Comparison of ENCODE assay signal across 1 cellular context in the genomic region with DNA sequence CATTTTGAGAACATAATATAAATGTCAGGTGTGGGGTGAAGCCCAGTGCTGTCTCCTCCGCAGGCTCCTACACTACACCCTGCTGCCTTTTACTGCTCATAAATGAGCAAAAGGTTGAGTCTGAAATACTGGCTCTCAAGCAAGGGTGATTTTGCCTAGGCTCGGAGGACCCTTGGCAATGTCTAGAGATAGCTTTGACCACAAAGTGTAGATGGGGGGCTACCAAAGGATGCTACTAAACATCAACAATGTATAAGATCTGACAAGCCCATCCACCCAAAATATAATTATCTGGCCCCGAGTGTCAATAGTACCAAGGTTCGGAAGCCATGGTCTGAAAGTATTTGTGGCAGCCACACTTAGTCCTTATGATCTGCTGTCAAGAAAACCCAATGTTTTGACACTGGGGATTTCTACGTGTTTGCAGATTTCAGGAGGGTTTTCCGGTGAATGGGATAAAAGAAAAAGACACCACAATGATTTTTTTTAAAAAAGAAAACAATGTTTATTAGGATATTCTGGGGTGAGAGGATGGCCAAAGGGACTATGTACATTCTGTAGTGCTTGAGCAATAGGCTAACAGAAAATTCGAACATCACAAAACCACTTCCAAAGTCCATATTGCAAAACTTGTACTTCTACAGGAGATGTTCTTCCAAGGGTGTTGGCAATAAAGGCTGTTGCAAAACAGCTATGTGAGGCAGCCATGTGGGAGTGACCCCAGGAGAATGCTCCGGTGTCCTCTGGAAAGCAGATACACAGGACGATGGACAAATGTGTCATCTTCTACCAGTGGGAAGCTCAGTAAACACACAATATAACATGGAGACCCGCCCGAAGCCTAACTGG.
TF ChIP-seq lines count a peak whose summit lies in the region.

No MANE protein-coding gene starts in this region.

TF ChIP-seq in HepG2, 621 proteins besides CTCF, POLR2A, EP300 and RAD21 (continued from another document and continues in another):
- TF ChIP-seq DMAP1 (CRISPR knock-in tag; IDR thresholded peaks at IDR 0.05) (peak; percentile 58; the same call in 1 of the 2 replicates), JUN (CRISPR knock-in tag; IDR thresholded peaks at IDR 0.05) (no peak), ADNP (CRISPR knock-in tag; IDR thresholded peaks at IDR 0.05) (no peak), ZNF331 (CRISPR knock-in tag; IDR thresholded peaks at IDR 0.05) (peak; percentile 98), SP140L (CRISPR knock-in tag; IDR thresholded peaks at IDR 0.05; ENCODE audit: borderline replicate concordance) (peak; percentile 98), PAWR (CRISPR knock-in tag; IDR thresholded peaks at IDR 0.05; ENCODE audit: borderline replicate concordance) (no peak), ARNTL (CRISPR knock-in tag; IDR thresholded peaks at IDR 0.05) (0 out of 2 replicates have a peak, but pooled peaks have one; percentile 50), AGO1 (IDR thresholded peaks at IDR 0.05; ENCODE audit: low read depth, low read length, poor library complexity, severe bottlenecking) (no peak), PHF20 (CRISPR knock-in tag; IDR thresholded peaks at IDR 0.05) (no peak), RFXAP (CRISPR knock-in tag; IDR thresholded peaks at IDR 0.05; ENCODE audit: borderline replicate concordance) (no peak), ZMYM4 (CRISPR knock-in tag; IDR thresholded peaks at IDR 0.05) (peak; percentile 94), RBFOX2 (IDR thresholded peaks at IDR 0.05; ENCODE audit: low read depth, low read length) (no peak), ZNF776 (CRISPR knock-in tag; IDR thresholded peaks at IDR 0.05) (no peak), KLF9 (CRISPR knock-in tag; IDR thresholded peaks at IDR 0.05; ENCODE audit: low read depth) (no peak), TCF7 (IDR thresholded peaks at IDR 0.05; ENCODE audit: low read depth) (peak; percentile 84), ZNF468 (CRISPR knock-in tag; IDR thresholded peaks at IDR 0.05) (no peak), HMG20A (CRISPR knock-in tag; IDR thresholded peaks at IDR 0.05; ENCODE audit: borderline replicate concordance) (peak; percentile 98), TBX2 (CRISPR knock-in tag; IDR thresholded peaks at IDR 0.05; ENCODE audit: borderline replicate concordance) (peak; percentile 91), ETV6 (CRISPR knock-in tag; conservative IDR thresholded peaks at IDR 0.05) (0 out of 2 replicates have a peak, but pooled peaks have one; percentile 40), MAFK (conservative IDR thresholded peaks at IDR 0.05 in 1 of 2, IDR thresholded peaks at IDR 0.05 in 1 of 2; ENCODE audit: low read length in 2 of 2) (no peak), SIN3B (IDR thresholded peaks at IDR 0.05; ENCODE audit: low read length) (no peak), NR2F6 (IDR thresholded peaks at IDR 0.05) (peak; percentile 74), NR2F6 (CRISPR knock-in tag; IDR thresholded peaks at IDR 0.05) (peak; percentile 81), CAMTA2 (CRISPR knock-in tag; IDR thresholded peaks at IDR 0.05; ENCODE audit: borderline replicate concordance) (no peak), ZNF562 (CRISPR knock-in tag; IDR thresholded peaks at IDR 0.05; ENCODE audit: borderline replicate concordance) (no peak), SP4 (CRISPR knock-in tag; IDR thresholded peaks at IDR 0.05) (peak; percentile 34; the same call in 1 of the 2 replicates), ZSCAN21 (CRISPR knock-in tag; IDR thresholded peaks at IDR 0.05; ENCODE audit: borderline replicate concordance) (peak; percentile 34; the same call in 1 of the 2 replicates), NRL (CRISPR knock-in tag; IDR thresholded peaks at IDR 0.05; ENCODE audit: borderline replicate concordance) (no peak), ZNF577 (CRISPR knock-in tag; IDR thresholded peaks at IDR 0.05; ENCODE audit: borderline replicate concordance, low read depth) (no peak)
- TF ChIP-seq, protein P1, sequence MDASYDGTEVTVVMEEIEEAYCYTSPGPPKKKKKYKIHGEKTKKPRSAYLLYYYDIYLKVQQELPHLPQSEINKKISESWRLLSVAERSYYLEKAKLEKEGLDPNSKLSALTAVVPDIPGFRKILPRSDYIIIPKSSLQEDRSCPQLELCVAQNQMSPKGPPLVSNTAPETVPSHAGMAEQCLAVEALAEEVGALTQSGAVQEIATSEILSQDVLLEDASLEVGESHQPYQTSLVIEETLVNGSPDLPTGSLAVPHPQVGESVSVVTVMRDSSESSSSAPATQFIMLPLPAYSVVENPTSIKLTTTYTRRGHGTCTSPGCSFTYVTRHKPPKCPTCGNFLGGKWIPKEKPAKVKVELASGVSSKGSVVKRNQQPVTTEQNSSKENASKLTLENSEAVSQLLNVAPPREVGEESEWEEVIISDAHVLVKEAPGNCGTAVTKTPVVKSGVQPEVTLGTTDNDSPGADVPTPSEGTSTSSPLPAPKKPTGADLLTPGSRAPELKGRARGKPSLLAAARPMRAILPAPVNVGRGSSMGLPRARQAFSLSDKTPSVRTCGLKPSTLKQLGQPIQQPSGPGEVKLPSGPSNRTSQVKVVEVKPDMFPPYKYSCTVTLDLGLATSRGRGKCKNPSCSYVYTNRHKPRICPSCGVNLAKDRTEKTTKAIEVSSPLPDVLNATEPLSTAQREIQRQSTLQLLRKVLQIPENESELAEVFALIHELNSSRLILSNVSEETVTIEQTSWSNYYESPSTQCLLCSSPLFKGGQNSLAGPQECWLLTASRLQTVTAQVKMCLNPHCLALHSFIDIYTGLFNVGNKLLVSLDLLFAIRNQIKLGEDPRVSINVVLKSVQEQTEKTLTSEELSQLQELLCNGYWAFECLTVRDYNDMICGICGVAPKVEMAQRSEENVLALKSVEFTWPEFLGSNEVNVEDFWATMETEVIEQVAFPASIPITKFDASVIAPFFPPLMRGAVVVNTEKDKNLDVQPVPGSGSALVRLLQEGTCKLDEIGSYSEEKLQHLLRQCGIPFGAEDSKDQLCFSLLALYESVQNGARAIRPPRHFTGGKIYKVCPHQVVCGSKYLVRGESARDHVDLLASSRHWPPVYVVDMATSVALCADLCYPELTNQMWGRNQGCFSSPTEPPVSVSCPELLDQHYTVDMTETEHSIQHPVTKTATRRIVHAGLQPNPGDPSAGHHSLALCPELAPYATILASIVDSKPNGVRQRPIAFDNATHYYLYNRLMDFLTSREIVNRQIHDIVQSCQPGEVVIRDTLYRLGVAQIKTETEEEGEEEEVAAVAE (CRISPR knock-in tag; IDR thresholded peaks at IDR 0.05; ENCODE audit: borderline replicate concordance), result peak; percentile 52; the same call in 1 of the 2 replicates
- TF ChIP-seq, protein P2, sequence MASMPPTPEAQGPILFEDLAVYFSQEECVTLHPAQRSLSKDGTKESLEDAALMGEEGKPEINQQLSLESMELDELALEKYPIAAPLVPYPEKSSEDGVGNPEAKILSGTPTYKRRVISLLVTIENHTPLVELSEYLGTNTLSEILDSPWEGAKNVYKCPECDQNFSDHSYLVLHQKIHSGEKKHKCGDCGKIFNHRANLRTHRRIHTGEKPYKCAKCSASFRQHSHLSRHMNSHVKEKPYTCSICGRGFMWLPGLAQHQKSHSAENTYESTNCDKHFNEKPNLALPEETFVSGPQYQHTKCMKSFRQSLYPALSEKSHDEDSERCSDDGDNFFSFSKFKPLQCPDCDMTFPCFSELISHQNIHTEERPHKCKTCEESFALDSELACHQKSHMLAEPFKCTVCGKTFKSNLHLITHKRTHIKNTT (CRISPR knock-in tag; IDR thresholded peaks at IDR 0.05), result no peak
- TF ChIP-seq, protein P3, sequence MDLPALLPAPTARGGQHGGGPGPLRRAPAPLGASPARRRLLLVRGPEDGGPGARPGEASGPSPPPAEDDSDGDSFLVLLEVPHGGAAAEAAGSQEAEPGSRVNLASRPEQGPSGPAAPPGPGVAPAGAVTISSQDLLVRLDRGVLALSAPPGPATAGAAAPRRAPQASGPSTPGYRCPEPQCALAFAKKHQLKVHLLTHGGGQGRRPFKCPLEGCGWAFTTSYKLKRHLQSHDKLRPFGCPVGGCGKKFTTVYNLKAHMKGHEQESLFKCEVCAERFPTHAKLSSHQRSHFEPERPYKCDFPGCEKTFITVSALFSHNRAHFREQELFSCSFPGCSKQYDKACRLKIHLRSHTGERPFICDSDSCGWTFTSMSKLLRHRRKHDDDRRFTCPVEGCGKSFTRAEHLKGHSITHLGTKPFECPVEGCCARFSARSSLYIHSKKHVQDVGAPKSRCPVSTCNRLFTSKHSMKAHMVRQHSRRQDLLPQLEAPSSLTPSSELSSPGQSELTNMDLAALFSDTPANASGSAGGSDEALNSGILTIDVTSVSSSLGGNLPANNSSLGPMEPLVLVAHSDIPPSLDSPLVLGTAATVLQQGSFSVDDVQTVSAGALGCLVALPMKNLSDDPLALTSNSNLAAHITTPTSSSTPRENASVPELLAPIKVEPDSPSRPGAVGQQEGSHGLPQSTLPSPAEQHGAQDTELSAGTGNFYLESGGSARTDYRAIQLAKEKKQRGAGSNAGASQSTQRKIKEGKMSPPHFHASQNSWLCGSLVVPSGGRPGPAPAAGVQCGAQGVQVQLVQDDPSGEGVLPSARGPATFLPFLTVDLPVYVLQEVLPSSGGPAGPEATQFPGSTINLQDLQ (CRISPR knock-in tag; IDR thresholded peaks at IDR 0.05), result no peak
- TF ChIP-seq, protein P4, sequence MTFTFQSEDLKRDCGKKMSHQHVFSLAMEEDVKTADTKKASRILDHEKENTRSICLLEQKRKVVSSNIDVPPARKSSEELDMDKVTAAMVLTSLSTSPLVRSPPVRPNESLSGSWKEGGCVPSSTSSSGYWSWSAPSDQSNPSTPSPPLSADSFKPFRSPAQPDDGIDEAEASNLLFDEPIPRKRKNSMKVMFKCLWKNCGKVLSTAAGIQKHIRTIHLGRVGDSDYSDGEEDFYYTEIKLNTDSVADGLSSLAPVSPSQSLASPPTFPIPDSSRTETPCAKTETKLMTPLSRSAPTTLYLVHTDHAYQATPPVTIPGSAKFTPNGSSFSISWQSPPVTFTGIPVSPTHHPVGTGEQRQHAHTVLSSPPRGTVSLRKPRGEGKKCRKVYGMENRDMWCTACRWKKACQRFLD (CRISPR knock-in tag; IDR thresholded peaks at IDR 0.05; ENCODE audit: borderline replicate concordance), result no peak
- TF ChIP-seq, protein P5, sequence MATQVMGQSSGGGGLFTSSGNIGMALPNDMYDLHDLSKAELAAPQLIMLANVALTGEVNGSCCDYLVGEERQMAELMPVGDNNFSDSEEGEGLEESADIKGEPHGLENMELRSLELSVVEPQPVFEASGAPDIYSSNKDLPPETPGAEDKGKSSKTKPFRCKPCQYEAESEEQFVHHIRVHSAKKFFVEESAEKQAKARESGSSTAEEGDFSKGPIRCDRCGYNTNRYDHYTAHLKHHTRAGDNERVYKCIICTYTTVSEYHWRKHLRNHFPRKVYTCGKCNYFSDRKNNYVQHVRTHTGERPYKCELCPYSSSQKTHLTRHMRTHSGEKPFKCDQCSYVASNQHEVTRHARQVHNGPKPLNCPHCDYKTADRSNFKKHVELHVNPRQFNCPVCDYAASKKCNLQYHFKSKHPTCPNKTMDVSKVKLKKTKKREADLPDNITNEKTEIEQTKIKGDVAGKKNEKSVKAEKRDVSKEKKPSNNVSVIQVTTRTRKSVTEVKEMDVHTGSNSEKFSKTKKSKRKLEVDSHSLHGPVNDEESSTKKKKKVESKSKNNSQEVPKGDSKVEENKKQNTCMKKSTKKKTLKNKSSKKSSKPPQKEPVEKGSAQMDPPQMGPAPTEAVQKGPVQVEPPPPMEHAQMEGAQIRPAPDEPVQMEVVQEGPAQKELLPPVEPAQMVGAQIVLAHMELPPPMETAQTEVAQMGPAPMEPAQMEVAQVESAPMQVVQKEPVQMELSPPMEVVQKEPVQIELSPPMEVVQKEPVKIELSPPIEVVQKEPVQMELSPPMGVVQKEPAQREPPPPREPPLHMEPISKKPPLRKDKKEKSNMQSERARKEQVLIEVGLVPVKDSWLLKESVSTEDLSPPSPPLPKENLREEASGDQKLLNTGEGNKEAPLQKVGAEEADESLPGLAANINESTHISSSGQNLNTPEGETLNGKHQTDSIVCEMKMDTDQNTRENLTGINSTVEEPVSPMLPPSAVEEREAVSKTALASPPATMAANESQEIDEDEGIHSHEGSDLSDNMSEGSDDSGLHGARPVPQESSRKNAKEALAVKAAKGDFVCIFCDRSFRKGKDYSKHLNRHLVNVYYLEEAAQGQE (IDR thresholded peaks at IDR 0.05; ENCODE audit: borderline replicate concordance in 1 of 2, low read depth in 1 of 2, low read length in 2 of 2), result peak in 1 of 2 experiments; percentile 74; a peak in 1 of 4 replicates
- TF ChIP-seq, protein P6, sequence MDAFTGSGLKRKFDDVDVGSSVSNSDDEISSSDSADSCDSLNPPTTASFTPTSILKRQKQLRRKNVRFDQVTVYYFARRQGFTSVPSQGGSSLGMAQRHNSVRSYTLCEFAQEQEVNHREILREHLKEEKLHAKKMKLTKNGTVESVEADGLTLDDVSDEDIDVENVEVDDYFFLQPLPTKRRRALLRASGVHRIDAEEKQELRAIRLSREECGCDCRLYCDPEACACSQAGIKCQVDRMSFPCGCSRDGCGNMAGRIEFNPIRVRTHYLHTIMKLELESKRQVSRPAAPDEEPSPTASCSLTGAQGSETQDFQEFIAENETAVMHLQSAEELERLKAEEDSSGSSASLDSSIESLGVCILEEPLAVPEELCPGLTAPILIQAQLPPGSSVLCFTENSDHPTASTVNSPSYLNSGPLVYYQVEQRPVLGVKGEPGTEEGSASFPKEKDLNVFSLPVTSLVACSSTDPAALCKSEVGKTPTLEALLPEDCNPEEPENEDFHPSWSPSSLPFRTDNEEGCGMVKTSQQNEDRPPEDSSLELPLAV (CRISPR knock-in tag; conservative IDR thresholded peaks at IDR 0.05; ENCODE audit: low read depth), result no peak
- TF ChIP-seq, protein P7, sequence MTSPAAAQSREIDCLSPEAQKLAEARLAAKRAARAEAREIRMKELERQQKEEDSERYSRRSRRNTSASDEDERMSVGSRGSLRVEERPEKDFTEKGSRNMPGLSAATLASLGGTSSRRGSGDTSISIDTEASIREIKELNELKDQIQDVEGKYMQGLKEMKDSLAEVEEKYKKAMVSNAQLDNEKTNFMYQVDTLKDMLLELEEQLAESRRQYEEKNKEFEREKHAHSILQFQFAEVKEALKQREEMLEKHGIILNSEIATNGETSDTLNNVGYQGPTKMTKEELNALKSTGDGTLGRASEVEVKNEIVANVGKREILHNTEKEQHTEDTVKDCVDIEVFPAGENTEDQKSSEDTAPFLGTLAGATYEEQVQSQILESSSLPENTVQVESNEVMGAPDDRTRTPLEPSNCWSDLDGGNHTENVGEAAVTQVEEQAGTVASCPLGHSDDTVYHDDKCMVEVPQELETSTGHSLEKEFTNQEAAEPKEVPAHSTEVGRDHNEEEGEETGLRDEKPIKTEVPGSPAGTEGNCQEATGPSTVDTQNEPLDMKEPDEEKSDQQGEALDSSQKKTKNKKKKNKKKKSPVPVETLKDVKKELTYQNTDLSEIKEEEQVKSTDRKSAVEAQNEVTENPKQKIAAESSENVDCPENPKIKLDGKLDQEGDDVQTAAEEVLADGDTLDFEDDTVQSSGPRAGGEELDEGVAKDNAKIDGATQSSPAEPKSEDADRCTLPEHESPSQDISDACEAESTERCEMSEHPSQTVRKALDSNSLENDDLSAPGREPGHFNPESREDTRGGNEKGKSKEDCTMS (CRISPR knock-in tag; conservative IDR thresholded peaks at IDR 0.05), result no peak
